In genomic region chr19:18568367-18568766, GRCh38 we compare ENCODE assay signal across 1 cellular context.
A peak's percentile ranks its signal among the peaks of the same experiment; 100 is the strongest.
TF ChIP-seq lines count a peak whose summit lies in the region.

No MANE protein-coding gene starts in this region.

TF ChIP-seq in HepG2, 621 proteins besides CTCF, POLR2A, EP300 and RAD21:
- TF ChIP-seq NBN (conservative IDR thresholded peaks at IDR 0.05) (no peak), HMGXB4 (CRISPR knock-in tag; IDR thresholded peaks at IDR 0.05; ENCODE audit: borderline replicate concordance in 1 of 2, low read depth in 1 of 2) (no peak), RBFOX2 (IDR thresholded peaks at IDR 0.05; ENCODE audit: low read depth, low read length) (peak; percentile 36; the same call in 1 of the 2 replicates), AGO2 (optimal IDR thresholded peaks at IDR 0.05; ENCODE audit: low read depth, low read length) (peak; percentile 43), SRSF4 (IDR thresholded peaks at IDR 0.05; ENCODE audit: low read depth, low read length, poor library complexity, severe bottlenecking) (no peak), ZNF766 (CRISPR knock-in tag; IDR thresholded peaks at IDR 0.05; ENCODE audit: borderline replicate concordance) (no peak)
- TF ChIP-seq, protein P1, sequence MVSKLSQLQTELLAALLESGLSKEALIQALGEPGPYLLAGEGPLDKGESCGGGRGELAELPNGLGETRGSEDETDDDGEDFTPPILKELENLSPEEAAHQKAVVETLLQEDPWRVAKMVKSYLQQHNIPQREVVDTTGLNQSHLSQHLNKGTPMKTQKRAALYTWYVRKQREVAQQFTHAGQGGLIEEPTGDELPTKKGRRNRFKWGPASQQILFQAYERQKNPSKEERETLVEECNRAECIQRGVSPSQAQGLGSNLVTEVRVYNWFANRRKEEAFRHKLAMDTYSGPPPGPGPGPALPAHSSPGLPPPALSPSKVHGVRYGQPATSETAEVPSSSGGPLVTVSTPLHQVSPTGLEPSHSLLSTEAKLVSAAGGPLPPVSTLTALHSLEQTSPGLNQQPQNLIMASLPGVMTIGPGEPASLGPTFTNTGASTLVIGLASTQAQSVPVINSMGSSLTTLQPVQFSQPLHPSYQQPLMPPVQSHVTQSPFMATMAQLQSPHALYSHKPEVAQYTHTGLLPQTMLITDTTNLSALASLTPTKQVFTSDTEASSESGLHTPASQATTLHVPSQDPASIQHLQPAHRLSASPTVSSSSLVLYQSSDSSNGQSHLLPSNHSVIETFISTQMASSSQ (IDR thresholded peaks at IDR 0.05; ENCODE audit: low read depth) = no peak
- TF ChIP-seq, protein P1 (CRISPR knock-in tag; IDR thresholded peaks at IDR 0.05; ENCODE audit: borderline replicate concordance) = no peak
